In the genomic region with DNA sequence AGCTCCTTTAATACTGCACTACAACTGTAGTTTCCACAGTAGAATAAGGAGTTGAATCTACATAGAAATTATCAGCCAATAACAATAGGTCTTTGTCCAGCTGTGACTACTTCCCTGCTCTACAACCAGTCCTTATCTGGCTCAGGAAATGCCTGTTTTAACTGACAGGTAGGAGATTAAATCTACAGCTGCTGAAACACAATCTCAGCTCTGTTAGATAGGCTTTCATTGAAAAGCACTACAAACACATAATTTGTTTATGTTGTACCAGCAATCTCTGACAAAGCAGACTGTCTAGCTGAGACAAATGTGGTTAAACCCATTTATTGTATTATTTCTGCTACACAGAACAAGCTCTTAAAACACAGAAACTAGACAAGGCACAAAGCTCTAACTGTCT, we compare ENCODE assay signal across 13 cellular contexts.
DNase-seq lines count a peak whose midpoint lies in the region; ATAC-seq and TF ChIP-seq lines count a peak whose summit lies in the region.
"Had no signal": no experiment of that assay in that cellular context is flagged by ENCODE, and none has a peak within 500 bp of the region (broad histone marks: within the 10 kb centered on the region; RNA-seq: fewer than 3 reads in every experiment).

No MANE protein-coding gene starts in this region.

- POLR2A ChIA-PET in A673 (lab: Charles Lee; ENCODE audit: low non-redundant PET) = no interaction called here

- no TSS peak for BruUV-seq in A673 (replicated peaks; lab: Mats Ljungman, UMichigan)

- intact Hi-C loops in A673 (cut with micrococcal nuclease; ENCODE audit: unreplicated experiment) = no loop called here
- intact Hi-C loops in adrenal gland (cut with DNase I) = no loop called here

- no peak for ATAC-seq in HG02970 (IDR thresholded peaks at IDR 0.05; ENCODE audit: low FRiP score, unreplicated experiment)
- ATAC-seq: activated naive CD4-positive, alpha-beta T cell treated with anti-CD3 and anti-CD28 coated beads, Interleukin-2, amount 50 U/mL, for 72 hours; gastrocnemius medialis had no signal

- TF ChIP-seq POLR2A in adrenal gland (IDR thresholded peaks at IDR 0.05) = no peak

- peak; percentile 58 for DNase-seq in A673 (ENCODE audit: low spot score)
- DNase-seq in NCI-H1105 (lab: John Stamatoyannopoulos, UW) = peak; percentile 85
- DNase-seq in NCI-H748 (lab: John Stamatoyannopoulos, UW; ENCODE audit: unreplicated experiment) = peak; percentile 97
- peak; percentile 5 for DNase-seq in epithelial cell of esophagus (ENCODE audit: low read depth)
- DNase-seq in mesenteric fat pad (ENCODE audit: low spot score) = no peak
- no peak for DNase-seq in stimulated activated CD8-positive, alpha-beta memory T cell treated with anti-CD3 and anti-CD28 coated beads, Interleukin-4, amount 100 ng/mL, for 48 hours
- DNase-seq in adrenal gland = no peak
- DNase-seq: gastrocnemius medialis; left ventricle myocardium inferior; MM.1S; stimulated activated CD4-positive, alpha-beta T cell treated with anti-CD3 and anti-CD28 coated beads, Interleukin-15, amount 100 ng/mL, for 24 hours had no signal

- no peak overlapping the region for H3K4me3 ChIP-seq in A673 (ENCODE audit: low read depth, low read length, poor library complexity, severe bottlenecking)
- no peak overlapping the region for H3K4me3 ChIP-seq in epithelial cell of esophagus (ENCODE audit: low read length)
- H3K4me3 ChIP-seq in adrenal gland = no peak overlapping the region
- H3K4me3 ChIP-seq: gastrocnemius medialis, left ventricle myocardium inferior had no signal

- H3K9me3 ChIP-seq in A673 (ENCODE audit: low read depth, low read length, poor library complexity, severe bottlenecking) = no peaks in the 10 kb centered on the region
- peaks cover 0 to 9% (median 0%) of the 10 kb centered on the region in 3 donors for H3K9me3 ChIP-seq in adrenal gland (replicated peaks in 1 of 3)
- H3K9me3 ChIP-seq: gastrocnemius medialis had no signal

- H3K4me1 ChIP-seq in A673 (ENCODE audit: insufficient read depth, low read length, poor library complexity, severe bottlenecking) = peaks cover 25% of the 10 kb centered on the region
- no peaks in the 10 kb centered on the region for H3K4me1 ChIP-seq in adrenal gland (replicated peaks in 1 of 2)

- H3K27me3 ChIP-seq in A673 (replicated peaks; ENCODE audit: insufficient read depth, low read depth, low read length, poor library complexity) = no peaks in the 10 kb centered on the region
- H3K27me3 ChIP-seq in adrenal gland = no peaks in the 10 kb centered on the region
- H3K27me3 ChIP-seq: gastrocnemius medialis had no signal

- H3K36me3 ChIP-seq in A673 (ENCODE audit: insufficient read depth, low read length, poor library complexity, severe bottlenecking) = no peaks in the 10 kb centered on the region
- H3K36me3 ChIP-seq in adrenal gland (replicated peaks in 1 of 2) = no peaks in the 10 kb centered on the region
- H3K36me3 ChIP-seq: gastrocnemius medialis, left ventricle myocardium inferior had no signal

- CTCF ChIA-PET in A673 (lab: Charles Lee) = interaction anchor here (0.6 to 0.8 kb wide), 3 partner anchors 104 to 1191 kb away, joined by 3 to 4 read pairs (median 3); no protein-coding TSS in a partner anchor

- TF ChIP-seq CTCF in A673 (conservative IDR thresholded peaks at IDR 0.05; ENCODE audit: low read depth, low read length) (no peak), epithelial cell of esophagus (IDR thresholded peaks at IDR 0.05; ENCODE audit: insufficient read depth, low read depth, low read length, missing control alignments) (no peak), adrenal gland (IDR thresholded peaks at IDR 0.05) (no peak)

- peak overlapping the region; percentile 64 for H3K27ac ChIP-seq in A673 (ENCODE audit: low read depth, low read length, poor library complexity, severe bottlenecking)
- no peak overlapping the region for H3K27ac ChIP-seq in adrenal gland
- H3K27ac ChIP-seq: left ventricle myocardium inferior had no signal

Comparison
In these comparisons a context has a peak if more than half of its experiments do, and no peak if none do; other contexts are left out.
1. DNase-seq: peak in A673 (single experiment), NCI-H1105 (single experiment), NCI-H748 (single experiment) and epithelial cell of esophagus (single experiment); none in mesenteric fat pad (single experiment), stimulated activated CD8-positive, alpha-beta memory T cell treated with anti-CD3 and anti-CD28 coated beads, Interleukin-4, amount 100 ng/mL, for 48 hours (single experiment) and adrenal gland (0 of 7).